In genomic region chr3:87082806-87083440, GRCh38 we compare ENCODE assay signal across 8 cellular contexts.
DNase-seq lines count a peak whose midpoint lies in the region; ATAC-seq and TF ChIP-seq lines count a peak whose summit lies in the region.

No MANE protein-coding gene starts in this region.

- peak overlapping the region; percentile 74 for H2AFZ ChIP-seq in PC-3 (ENCODE audit: low read length)
- H2AFZ ChIP-seq in neural cell (ENCODE audit: low read depth, low read length): no peak overlapping the region

- H3K27ac ChIP-seq in PC-3 (ENCODE audit: low read length): no peak overlapping the region
- H3K27ac ChIP-seq in neural cell (ENCODE audit: low read length): no peak overlapping the region

- no peaks in the 10 kb centered on the region for H3K4me1 Mint-ChIP-seq in Caco-2 (ENCODE audit: low read depth, unreplicated experiment)
- H3K4me1 Mint-ChIP-seq in activated T-helper 17 cell treated with anti-CD3 and anti-CD28 coated beads, Interleukin-2, amount 50 U/mL, for 72 hours: no peaks in the 10 kb centered on the region
- H3K4me1 Mint-ChIP-seq in activated T-helper 1 cell treated with anti-CD3 and anti-CD28 coated beads, Interleukin-12 subunit alpha, Interleukin-12 subunit beta, Interleukin-2, Interleukin-4 antibody, amounts not matched to agents 30 ng/mL and 10 ng/mL and 1 ng/mL, durations not matched to agents 14 hours and 24 hours and 36 hours (ENCODE audit: low read depth): peaks cover 12% of the 10 kb centered on the region

- H3K27me3 Mint-ChIP-seq in Caco-2 (ENCODE audit: insufficient read depth, unreplicated experiment): no peaks in the 10 kb centered on the region
- no peaks in the 10 kb centered on the region for H3K27me3 Mint-ChIP-seq in activated T-helper 17 cell treated with anti-CD3 and anti-CD28 coated beads, Interleukin-2, amount 50 U/mL, for 72 hours
- no peaks in the 10 kb centered on the region for H3K27me3 Mint-ChIP-seq in activated T-helper 1 cell treated with anti-CD3 and anti-CD28 coated beads, Interleukin-12 subunit alpha, Interleukin-12 subunit beta, Interleukin-2, Interleukin-4 antibody, amounts not matched to agents 30 ng/mL and 10 ng/mL and 1 ng/mL, durations not matched to agents 14 hours and 24 hours and 36 hours (ENCODE audit: insufficient read depth)

- H3K4me3 ChIP-seq in Caco-2 (ENCODE audit: low read depth, low read length): no peak overlapping the region
- H3K4me3 ChIP-seq in PC-3 (ENCODE audit: low read length): peak overlapping the region; percentile 47
- no peak overlapping the region for H3K4me3 ChIP-seq in neural cell (ENCODE audit: low read length)

- H3K27me3 ChIP-seq in Caco-2 (replicated peaks; ENCODE audit: control insufficient read depth, insufficient read depth, low read length) (no peaks in the 10 kb centered on the region), PC-3 (ENCODE audit: low read length) (no peaks in the 10 kb centered on the region), neural cell (ENCODE audit: insufficient read depth, low read depth, low read length) (no peaks in the 10 kb centered on the region)

- H3K36me3 ChIP-seq in Caco-2 (ENCODE audit: control insufficient read depth, insufficient read depth, low read length) (no peaks in the 10 kb centered on the region), PC-3 (ENCODE audit: low read depth, low read length) (no peaks in the 10 kb centered on the region), neural cell (ENCODE audit: insufficient read depth, low read length) (no peaks in the 10 kb centered on the region)

- POLR2A ChIA-PET in Caco-2 (lab: Charles Lee) (no interaction called here), PC-3 (lab: Charles Lee; ENCODE audit: unreplicated experiment) (interaction anchor here (0.6 kb wide), 1 partner anchor 318 kb away, joined by 7 read pairs; no protein-coding TSS in a partner anchor)

- BruUV-seq in Caco-2 (replicated peaks; lab: Mats Ljungman, UMichigan) (no TSS peak), PC-3 (replicated peaks; lab: Mats Ljungman, UMichigan) (no TSS peak)

- TF ChIP-seq EP300 in neural cell (conservative IDR thresholded peaks at IDR 0.05; ENCODE audit: poor library complexity, severe bottlenecking): no peak

- ATAC-seq in GM19372 (IDR thresholded peaks at IDR 0.05; ENCODE audit: low read depth, unreplicated experiment) (peak; percentile 88), PC-3 (peak; percentile 97)
- no peak for ATAC-seq in activated T-helper 17 cell treated with anti-CD3 and anti-CD28 coated beads, Interleukin-2, amount 50 U/mL, for 72 hours (replicated peaks)

- TF ChIP-seq RAD21 in neural cell (conservative IDR thresholded peaks at IDR 0.05): peak; percentile 76

- TF ChIP-seq CTCF in Caco-2 (IDR thresholded peaks at IDR 0.05; ENCODE audit: insufficient read depth in 1 of 2, low read depth in 1 of 2, low read length in 1 of 2, severe bottlenecking in 1 of 2, unreplicated experiment in 1 of 2): peak; percentile 49 to 66
- peak; percentile 91 for TF ChIP-seq CTCF in PC-3 (conservative IDR thresholded peaks at IDR 0.05; ENCODE audit: low read depth, low read length)
- TF ChIP-seq CTCF in neural cell (IDR thresholded peaks at IDR 0.05; ENCODE audit: poor library complexity, severe bottlenecking): peak; percentile 68

- peaks cover 4% of the 10 kb centered on the region for H3K36me3 Mint-ChIP-seq in Caco-2 (ENCODE audit: insufficient read depth, unreplicated experiment)
- no peaks in the 10 kb centered on the region for H3K36me3 Mint-ChIP-seq in activated T-helper 17 cell treated with anti-CD3 and anti-CD28 coated beads, Interleukin-2, amount 50 U/mL, for 72 hours (ENCODE audit: low read depth)
- no peaks in the 10 kb centered on the region for H3K36me3 Mint-ChIP-seq in activated T-helper 1 cell treated with anti-CD3 and anti-CD28 coated beads, Interleukin-12 subunit alpha, Interleukin-12 subunit beta, Interleukin-2, Interleukin-4 antibody, amounts not matched to agents 30 ng/mL and 10 ng/mL and 1 ng/mL, durations not matched to agents 14 hours and 24 hours and 36 hours (ENCODE audit: low read depth)

- TF ChIP-seq POLR2A in erythroblast (IDR thresholded peaks at IDR 0.05; ENCODE audit: low read length): no peak

- no peaks in the 10 kb centered on the region for H3F3A ChIP-seq in PC-3 (ENCODE audit: low read length, unreplicated experiment)
- no peaks in the 10 kb centered on the region for H3F3A ChIP-seq in neural cell (ENCODE audit: insufficient read depth, low read length, poor library complexity, severe bottlenecking)

- H3K9me3 ChIP-seq in Caco-2 (no peaks in the 10 kb centered on the region), PC-3 (ENCODE audit: low read length) (no peaks in the 10 kb centered on the region), neural cell (ENCODE audit: low read length) (no peaks in the 10 kb centered on the region)

- H3K4me3 Mint-ChIP-seq in Caco-2 (ENCODE audit: unreplicated experiment): no peak overlapping the region
- no peak overlapping the region for H3K4me3 Mint-ChIP-seq in activated T-helper 17 cell treated with anti-CD3 and anti-CD28 coated beads, Interleukin-2, amount 50 U/mL, for 72 hours
- no peak overlapping the region for H3K4me3 Mint-ChIP-seq in activated T-helper 1 cell treated with anti-CD3 and anti-CD28 coated beads, Interleukin-12 subunit alpha, Interleukin-12 subunit beta, Interleukin-2, Interleukin-4 antibody, amounts not matched to agents 30 ng/mL and 10 ng/mL and 1 ng/mL, durations not matched to agents 14 hours and 24 hours and 36 hours

- intact Hi-C loops in Caco-2 (cut with micrococcal nuclease; ENCODE audit: unreplicated experiment) (loop anchor here (1.0 to 5.0 kb wide), 6 partner anchors 76 to 380 kb away; no protein-coding TSS in a partner anchor), PC-3 (cut with micrococcal nuclease) (loop anchor here (1.0 to 5.0 kb wide), 9 partner anchors 38 to 309 kb away; partner anchors contain the start of gene VGLL3)
- intact Hi-C loops in activated T-helper 1 cell treated with anti-CD3 and anti-CD28 coated beads, Interleukin-12 subunit alpha, Interleukin-12 subunit beta, Interleukin-2, Interleukin-4 antibody, amounts not matched to agents 30 ng/mL and 10 ng/mL and 1 ng/mL, durations not matched to agents 14 hours and 24 hours and 36 hours (cut with micrococcal nuclease): loop anchor here (1.0 to 2.0 kb wide), 2 partner anchors 113 to 308 kb away; no protein-coding TSS in a partner anchor

- H3K9me2 ChIP-seq in PC-3 (replicated peaks; ENCODE audit: low read length): no peaks in the 10 kb centered on the region
- H3K9me2 ChIP-seq in neural cell (ENCODE audit: insufficient read depth, low read length): no peaks in the 10 kb centered on the region

- no peaks in the 10 kb centered on the region for H3K79me2 ChIP-seq in PC-3 (ENCODE audit: low read length)
- H3K79me2 ChIP-seq in neural cell (replicated peaks; ENCODE audit: insufficient read depth, low read length): no peaks in the 10 kb centered on the region

- peaks cover 8% of the 10 kb centered on the region; the same call in 1 of the 2 replicates for H3K4me1 ChIP-seq in Caco-2
- H3K4me1 ChIP-seq in PC-3 (ENCODE audit: insufficient read depth, low read length): peaks cover 9% of the 10 kb centered on the region; the same call in 1 of the 2 replicates

- no peak overlapping the region for H3K27ac Mint-ChIP-seq in Caco-2 (ENCODE audit: unreplicated experiment)
- H3K27ac Mint-ChIP-seq in activated T-helper 17 cell treated with anti-CD3 and anti-CD28 coated beads, Interleukin-2, amount 50 U/mL, for 72 hours: no peak overlapping the region
- no peak overlapping the region for H3K27ac Mint-ChIP-seq in activated T-helper 1 cell treated with anti-CD3 and anti-CD28 coated beads, Interleukin-12 subunit alpha, Interleukin-12 subunit beta, Interleukin-2, Interleukin-4 antibody, amounts not matched to agents 30 ng/mL and 10 ng/mL and 1 ng/mL, durations not matched to agents 14 hours and 24 hours and 36 hours

- H4K20me1 ChIP-seq in PC-3 (ENCODE audit: low read length) (no peaks in the 10 kb centered on the region), neural cell (ENCODE audit: insufficient read depth) (no peaks in the 10 kb centered on the region)

- DNase-seq in Caco-2: peak in 1 of 2 experiments; percentile 54
- DNase-seq in HS-27A (ENCODE audit: low read depth): peak; percentile 79
- peak; percentile 85 for DNase-seq in PC-3
- DNase-seq in erythroblast (lab: John Stamatoyannopoulos, UW): peak; percentile 36 to 39
- no peak for DNase-seq in activated T-helper 1 cell treated with anti-CD3 and anti-CD28 coated beads, Interleukin-12 subunit alpha, Interleukin-12 subunit beta, Interleukin-2, Interleukin-4 antibody, amounts not matched to agents 30 ng/mL and 10 ng/mL and 1 ng/mL, durations not matched to agents 14 hours and 24 hours and 36 hours (ENCODE audit: low spot score)

- CTCF ChIA-PET in Caco-2 (lab: Charles Lee) (interaction anchor here (0.9 to 1.0 kb wide), 2 partner anchors 308 to 310 kb away, joined by 4 read pairs; no protein-coding TSS in a partner anchor), PC-3 (lab: Charles Lee) (interaction anchor here (0.6 to 1.4 kb wide), 3 partner anchors 58 to 308 kb away, joined by 4 to 12 read pairs (median 5); no protein-coding TSS in a partner anchor)

- peak overlapping the region; percentile 60 for H3K4me2 ChIP-seq in PC-3 (ENCODE audit: low read length)
- no peak overlapping the region for H3K4me2 ChIP-seq in neural cell (ENCODE audit: low read length)

- no peak overlapping the region for H3K9ac ChIP-seq in PC-3 (ENCODE audit: low read length)
- H3K9ac ChIP-seq in neural cell (ENCODE audit: low read length): no peak overlapping the region

- H3K9me3 Mint-ChIP-seq in Caco-2 (ENCODE audit: unreplicated experiment): no peaks in the 10 kb centered on the region
- no peaks in the 10 kb centered on the region for H3K9me3 Mint-ChIP-seq in activated T-helper 17 cell treated with anti-CD3 and anti-CD28 coated beads, Interleukin-2, amount 50 U/mL, for 72 hours
- H3K9me3 Mint-ChIP-seq in activated T-helper 1 cell treated with anti-CD3 and anti-CD28 coated beads, Interleukin-12 subunit alpha, Interleukin-12 subunit beta, Interleukin-2, Interleukin-4 antibody, amounts not matched to agents 30 ng/mL and 10 ng/mL and 1 ng/mL, durations not matched to agents 14 hours and 24 hours and 36 hours: no peaks in the 10 kb centered on the region

TF ChIP-seq in neural cell, 6 proteins besides CTCF, POLR2A, EP300 and RAD21:
- TF ChIP-seq MXI1 (conservative IDR thresholded peaks at IDR 0.05; ENCODE audit: poor library complexity, severe bottlenecking): no peak
- TF ChIP-seq SMC3 (conservative IDR thresholded peaks at IDR 0.05; ENCODE audit: poor library complexity): peak; percentile 78
